ENCODE assay signal across 13 cellular contexts in genomic region chr17:39672522-39673334, GRCh38. TPM values are rescaled to one million over a fixed set of nuclear protein-coding genes. Genes with fewer than 3 reads are reported as not detected.
DNase-seq lines count a peak whose midpoint lies in the region; ATAC-seq and TF ChIP-seq lines count a peak whose summit lies in the region.
"Had no signal": no experiment of that assay in that cellular context is flagged by ENCODE, and none has a peak within 500 bp of the region (broad histone marks: within the 10 kb centered on the region; RNA-seq: fewer than 3 reads in every experiment).

No MANE protein-coding gene starts in this region.

- WGBS in spleen, 5 donors, result 82 to 90% (median 84%) methylated on average over 14 to 15 of the region's 15 CpGs

- peak; percentile 89 for DNase-seq in Calu3
- no peak for DNase-seq in Panc1 (ENCODE audit: low read depth, low spot score)
- DNase-seq in left ventricle myocardium superior, result peak; percentile 23
- peak; percentile 52 for DNase-seq in spleen
- DNase-seq in T-helper 2 cell treated with Interferon-gamma antibody and Interleukin-4, amounts not matched to agents 5 μg/mL and 100 μg/mL, for 36 hours (ENCODE audit: low spot score), result no peak
- DNase-seq in MM.1S, result no peak
- no peak for DNase-seq in ureter (ENCODE audit: low spot score)
- DNase-seq: activated T-cell treated with anti-CD3 and anti-CD28 coated beads, Interleukin-2, amount 50 U/mL, for 24 hours; AML-193; NCI-H2029 had no signal

- no peaks in the 10 kb centered on the region for H3K27me3 ChIP-seq in Panc1 (ENCODE audit: control insufficient read depth, insufficient read depth, low read length)
- H3K27me3 ChIP-seq in spleen (replicated peaks in 1 of 7), result peaks cover 4 to 47% (median 35%) of the 10 kb centered on the region in 7 donors
- peaks cover 14% of the 10 kb centered on the region; the same call in 1 of the 2 replicates for H3K27me3 ChIP-seq in MM.1S (replicated peaks; ENCODE audit: insufficient read depth, low read length)

- H4K20me1 ChIP-seq in MM.1S (ENCODE audit: insufficient read depth, low read length), result no peaks in the 10 kb centered on the region

- peaks cover 70% of the 10 kb centered on the region for H3K4me1 Mint-ChIP-seq in Calu3 (ENCODE audit: low read depth, unreplicated experiment)
- peaks cover 28% of the 10 kb centered on the region for H3K4me1 Mint-ChIP-seq in T-helper 2 cell treated with Interferon-gamma antibody and Interleukin-4, amounts not matched to agents 5 μg/mL and 100 μg/mL, for 36 hours (ENCODE audit: low read depth)

- no peaks in the 10 kb centered on the region for H3K9me3 ChIP-seq in Panc1 (ENCODE audit: control insufficient read depth, insufficient read depth, low read depth, low read length)
- H3K9me3 ChIP-seq in spleen, result no peaks in the 10 kb centered on the region
- no peaks in the 10 kb centered on the region for H3K9me3 ChIP-seq in MM.1S (replicated peaks; ENCODE audit: insufficient read depth, low read length)
- H3K9me3 ChIP-seq: left lung had no signal

- peak overlapping the region; percentile 1 for H3K27ac Mint-ChIP-seq in Calu3 (ENCODE audit: unreplicated experiment)
- H3K27ac Mint-ChIP-seq in T-helper 2 cell treated with Interferon-gamma antibody and Interleukin-4, amounts not matched to agents 5 μg/mL and 100 μg/mL, for 36 hours, result no peak overlapping the region
- H3K27ac Mint-ChIP-seq: activated naive CD8-positive, alpha-beta T cell; activated T-cell treated with anti-CD3 and anti-CD28 coated beads, Interleukin-2, amount 50 U/mL, for 24 hours had no signal

- BruUV-seq in Calu3 (replicated peaks; lab: Mats Ljungman, UMichigan), result no TSS peak
- TSS peak; percentile 76 for BruUV-seq in Panc1 (replicated peaks; lab: Mats Ljungman, UMichigan)

- peaks cover 42% of the 10 kb centered on the region for H3K27me3 Mint-ChIP-seq in Calu3 (ENCODE audit: unreplicated experiment)
- peaks cover 18% of the 10 kb centered on the region for H3K27me3 Mint-ChIP-seq in T-helper 2 cell treated with Interferon-gamma antibody and Interleukin-4, amounts not matched to agents 5 μg/mL and 100 μg/mL, for 36 hours (ENCODE audit: low read depth)

- no peaks in the 10 kb centered on the region for H3K79me2 ChIP-seq in MM.1S (ENCODE audit: low read length)

- intact Hi-C loops in Calu3 (cut with micrococcal nuclease; ENCODE audit: unreplicated experiment) (loop anchor here (1.0 kb wide), 7 partner anchors 38 to 287 kb away; no protein-coding TSS in a partner anchor), Panc1 (cut with micrococcal nuclease; ENCODE audit: unreplicated experiment) (loop anchor here (5.0 kb wide), 1 partner anchor 50 kb away; no protein-coding TSS in a partner anchor), left ventricle myocardium superior (cut with micrococcal nuclease) (no loop called here), spleen (cut with DNase I; ENCODE audit: low total_unique reads) (no loop called here)

- H3K9me2 ChIP-seq in MM.1S (replicated peaks; ENCODE audit: insufficient read depth, low read length), result no peaks in the 10 kb centered on the region

- no peak overlapping the region for H2AFZ ChIP-seq in MM.1S (ENCODE audit: low read length)

- TF ChIP-seq POLR2A in spleen (IDR thresholded peaks at IDR 0.05), result no peak

- ATAC-seq in Panc1 (no peak), left ventricle myocardium superior (no peak)

- H3K4me1 ChIP-seq in Panc1 (ENCODE audit: control insufficient read depth, insufficient read depth, low read length), result peaks cover 10% of the 10 kb centered on the region; the same call in 1 of the 2 replicates
- H3K4me1 ChIP-seq in spleen, result peaks cover 10 to 68% (median 49%) of the 10 kb centered on the region in 6 donors
- no peaks in the 10 kb centered on the region for H3K4me1 ChIP-seq in MM.1S (ENCODE audit: low read length)

- H3K4me2 ChIP-seq in MM.1S (ENCODE audit: low read depth, low read length), result no peak overlapping the region

- no peak overlapping the region for H3K4me3 Mint-ChIP-seq in Calu3 (ENCODE audit: low read depth, unreplicated experiment)
- no peak overlapping the region for H3K4me3 Mint-ChIP-seq in T-helper 2 cell treated with Interferon-gamma antibody and Interleukin-4, amounts not matched to agents 5 μg/mL and 100 μg/mL, for 36 hours
- H3K4me3 Mint-ChIP-seq: activated T-cell treated with anti-CD3 and anti-CD28 coated beads, Interleukin-2, amount 50 U/mL, for 24 hours had no signal

- H3K4me3 ChIP-seq in Panc1 (ENCODE audit: low read depth in 2 of 2, low read length in 2 of 2), result no peak overlapping the region
- no peak overlapping the region for H3K4me3 ChIP-seq in spleen
- H3K4me3 ChIP-seq in MM.1S (ENCODE audit: low read length), result no peak overlapping the region
- H3K4me3 ChIP-seq: left lung had no signal

- CTCF ChIA-PET in Calu3 (lab: Charles Lee), result interaction anchor here (0.6 to 161.2 kb wide), 33 partner anchors 42 to 862 kb away, joined by 3 to 42089 read pairs (median 13); partner anchors contain the start of genes CDK12, ERBB2, GRB7 and GSDMA
- CTCF ChIA-PET in Panc1 (lab: Charles Lee), result interaction anchor here (0.6 to 2.5 kb wide), 4 partner anchors 41 to 51 kb away, joined by 3 to 11 read pairs (median 6); no protein-coding TSS in a partner anchor

- TF ChIP-seq CTCF in Calu3 (IDR thresholded peaks at IDR 0.05; ENCODE audit: unreplicated experiment) (no peak), Panc1 (IDR thresholded peaks at IDR 0.05) (no peak; the same call in 1 of the 2 replicates), spleen (IDR thresholded peaks at IDR 0.05 in 8 of 11, conservative IDR thresholded peaks at IDR 0.05 in 3 of 11) (no peak), MM.1S (IDR thresholded peaks at IDR 0.05; ENCODE audit: low read length) (no peak)

- H3K36me3 ChIP-seq in Panc1 (ENCODE audit: control insufficient read depth, insufficient read depth, low read length) (no peaks in the 10 kb centered on the region), spleen (peaks cover 0 to under 1% (median 0%) of the 10 kb centered on the region in 6 donors), MM.1S (replicated peaks; ENCODE audit: insufficient read depth, low read length) (no peaks in the 10 kb centered on the region)
- H3K36me3 ChIP-seq: left lung had no signal

- H3K9ac ChIP-seq in MM.1S (ENCODE audit: low read length), result no peak overlapping the region

- H3F3A ChIP-seq in MM.1S (ENCODE audit: insufficient read depth, low read length), result no peaks in the 10 kb centered on the region

- in situ Hi-C loops in Panc1 (cut with HindIII; ENCODE audit: low pct_unique_long_range_greater_than_20kb, low sequenced_read_pairs), result no loop called here

- POLR2A ChIA-PET in Panc1 (lab: Charles Lee), result no interaction called here

- H3K9me3 Mint-ChIP-seq in Calu3 (ENCODE audit: low read depth, unreplicated experiment), result no peaks in the 10 kb centered on the region
- no peaks in the 10 kb centered on the region for H3K9me3 Mint-ChIP-seq in T-helper 2 cell treated with Interferon-gamma antibody and Interleukin-4, amounts not matched to agents 5 μg/mL and 100 μg/mL, for 36 hours
- H3K9me3 Mint-ChIP-seq: activated T-cell treated with anti-CD3 and anti-CD28 coated beads, Interleukin-2, amount 50 U/mL, for 24 hours had no signal

- peaks cover 75% of the 10 kb centered on the region for H3K36me3 Mint-ChIP-seq in Calu3 (ENCODE audit: insufficient read depth, unreplicated experiment)
- H3K36me3 Mint-ChIP-seq in T-helper 2 cell treated with Interferon-gamma antibody and Interleukin-4, amounts not matched to agents 5 μg/mL and 100 μg/mL, for 36 hours (ENCODE audit: low read depth), result no peaks in the 10 kb centered on the region
- H3K36me3 Mint-ChIP-seq: activated naive CD8-positive, alpha-beta T cell had no signal

- H3K27ac ChIP-seq in Panc1 (ENCODE audit: low read length), result no peak overlapping the region
- no peak overlapping the region for H3K27ac ChIP-seq in spleen
- H3K27ac ChIP-seq in MM.1S (ENCODE audit: low read length), result no peak overlapping the region
- H3K27ac ChIP-seq: left lung had no signal

RNA-seq across cellular contexts. Expression of gene PNMT, which starts 4.5 kb away (rescaled TPM):
- total RNA-seq in Calu3 (2022) (1.3 and 3.2 TPM in 2 replicates), Panc1 (2021; ENCODE audit: unreplicated experiment) (2.4 TPM), left ventricle myocardium superior (5.8 TPM), spleen (1 to 10 TPM in 1 of 7 donors, under 1 TPM in 2, not detected in 4; 0.47 to 2.4 (median 0.51) TPM), ureter (7.1 TPM)
- polyA plus RNA-seq in Panc1 (2012; ENCODE audit: insufficient read length), result 4.6 TPM
- under 1 TPM; 0.28 to 0.93 (median 0.80) TPM for polyA plus RNA-seq in spleen
- total RNA-seq: fibroblast of villous mesenchyme had no signal

RNA-seq across cellular contexts. Expression of gene TCAP, which starts 7.6 kb away (rescaled TPM):
- total RNA-seq in Calu3 (2022) (51.5 and 61.1 TPM in 2 replicates), Panc1 (2021; ENCODE audit: unreplicated experiment) (1.6 TPM), left ventricle myocardium superior (4,965 TPM), spleen (1 to 10 TPM; 1.5 to 3.1 (median 2.2) TPM), ureter (0.81 TPM)
- polyA plus RNA-seq in Panc1 (2012; ENCODE audit: insufficient read length), result 3.1 TPM
- 1 to 10 TPM; 1.6 to 3.2 (median 2.0) TPM for polyA plus RNA-seq in spleen
- total RNA-seq: fibroblast of villous mesenchyme had no signal

RNA-seq across cellular contexts. Expression of gene PGAP3, which starts 15.1 kb away (rescaled TPM):
- 1,186 and 1,276 TPM in 2 replicates for total RNA-seq in Calu3 (2022)
- total RNA-seq in Panc1 (2021; ENCODE audit: unreplicated experiment), result 21.8 TPM
- 23.8 TPM for polyA plus RNA-seq in Panc1 (2012; ENCODE audit: insufficient read length)
- total RNA-seq in left ventricle myocardium superior, result 7.3 TPM
- 10 to 100 TPM; 15.5 to 27.4 (median 20.7) TPM for total RNA-seq in spleen
- polyA plus RNA-seq in spleen, result 10 to 100 TPM; 11.5 to 21.3 (median 18.3) TPM
- total RNA-seq in ureter, result 56.9 TPM

RNA-seq across cellular contexts. Expression of gene ERBB2, which starts 27.1 kb away (rescaled TPM):
- total RNA-seq in Calu3 (2022) (4,829 and 4,830 TPM in 2 replicates), Panc1 (2021; ENCODE audit: unreplicated experiment) (68.6 TPM), left ventricle myocardium superior (75.8 TPM), spleen (10 to 100 TPM in 5 of 7 donors, 1 to 10 TPM in 2; 8.5 to 15.9 (median 13.8) TPM), ureter (278 TPM)
- 60.1 TPM for polyA plus RNA-seq in Panc1 (2012; ENCODE audit: insufficient read length)
- polyA plus RNA-seq in spleen, result 1 to 10 TPM; 3.4 to 6.6 (median 4.3) TPM

RNA-seq across cellular contexts. Expression of gene STARD3, which starts 35.8 kb away (rescaled TPM):
- 2,579 and 2,697 TPM in 2 replicates for total RNA-seq in Calu3 (2022)
- 44.8 TPM for total RNA-seq in Panc1 (2021; ENCODE audit: unreplicated experiment)
- 61.7 TPM for polyA plus RNA-seq in Panc1 (2012; ENCODE audit: insufficient read length)
- 18.7 TPM for total RNA-seq in left ventricle myocardium superior
- 100 to 1,000 TPM in 3 of 7 donors, 10 to 100 TPM in 4; 73.9 to 166 (median 98.7) TPM for total RNA-seq in spleen
- polyA plus RNA-seq in spleen, result 100 to 1,000 TPM in 2 of 3 donors, 10 to 100 TPM in 1; 59.5 to 119 (median 102) TPM
- 64.4 TPM for total RNA-seq in ureter

Comparison
In these comparisons a context has a peak if more than half of its experiments do, and no peak if none do; other contexts are left out.
1. DNase-seq: peak in Calu3 (single experiment), left ventricle myocardium superior (single experiment) and spleen (single experiment); none in Panc1 (single experiment), T-helper 2 cell treated with Interferon-gamma antibody and Interleukin-4, amounts not matched to agents 5 μg/mL and 100 μg/mL, for 36 hours (single experiment), MM.1S (single experiment) and ureter (single experiment).
2. RNA of gene TCAP, which starts 7.6 kb away (total RNA-seq): 4,965 TPM in left ventricle myocardium superior (single experiment); 51.5 to 61.1 TPM in Calu3, 1.5 to 3.1 TPM in spleen, 1.6 TPM in Panc1 (single experiment) and 0.81 TPM in ureter (single experiment); every median in the first group is over 10 times any median in the second.
3. RNA of gene PGAP3, which starts 15.1 kb away (total RNA-seq): 1,186 to 1,276 TPM in Calu3; 56.9 TPM in ureter (single experiment), 21.8 TPM in Panc1 (single experiment), 15.5 to 27.4 TPM in spleen and 7.3 TPM in left ventricle myocardium superior (single experiment); every median in the first group is over 10 times any median in the second.
4. intact Hi-C loops: an anchor here in Calu3 (1.0 kb wide) and Panc1 (5.0 kb wide); none called in left ventricle myocardium superior and spleen.